In the genomic region with DNA sequence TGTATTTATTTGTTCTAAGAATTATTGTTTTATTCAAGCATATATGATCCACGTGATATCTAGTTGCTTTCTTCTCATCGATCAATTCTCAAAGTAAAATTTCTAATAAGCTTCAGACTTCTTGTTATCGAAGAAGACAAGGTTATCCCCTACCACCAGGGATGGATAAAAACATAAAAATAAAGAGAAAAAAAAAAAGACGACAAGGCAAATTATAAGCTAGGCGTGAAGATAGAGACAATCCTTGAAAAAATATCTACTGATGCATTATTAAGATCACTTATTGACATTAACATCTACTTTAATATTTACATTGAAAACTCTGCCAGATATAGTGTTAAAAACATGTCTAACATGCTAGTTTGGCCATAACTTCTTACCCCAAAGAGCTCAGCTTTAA, we compare ENCODE assay signal across 25 cellular contexts. TPM values are rescaled to one million over a fixed set of nuclear protein-coding genes. Genes with fewer than 3 reads are reported as not detected.
DNase-seq lines count a peak whose midpoint lies in the region; ATAC-seq, FAIRE-seq and TF ChIP-seq lines count a peak whose summit lies in the region.
"Had no signal": no experiment of that assay in that cellular context is flagged by ENCODE, and none has a peak within 500 bp of the region (broad histone marks: within the 10 kb centered on the region; RNA-seq: fewer than 3 reads in every experiment).

No MANE protein-coding gene starts in this region.

- TF ChIP-seq RAD21 in HepG2 (CRISPR knock-in tag; IDR thresholded peaks at IDR 0.05) (no peak), K562 (CRISPR knock-in tag; conservative IDR thresholded peaks at IDR 0.05 in 1 of 2, IDR thresholded peaks at IDR 0.05 in 1 of 2) (no peak)

- H3K79me2 ChIP-seq in HepG2 (ENCODE audit: insufficient read depth, low read length), result no peaks in the 10 kb centered on the region
- H3K79me2 ChIP-seq in K562 (ENCODE audit: control insufficient read depth, insufficient read depth, low read length), result no peaks in the 10 kb centered on the region
- H3K79me2 ChIP-seq in H9 (ENCODE audit: insufficient read depth, low read length), result no peaks in the 10 kb centered on the region

- H3K4me3 ChIP-seq in HepG2 (replicated peaks in 1 of 3; ENCODE audit: insufficient read depth in 1 of 3, low read depth in 2 of 3, low read length in 3 of 3) (no peak overlapping the region), right lobe of liver (no peak overlapping the region), K562 (no peak overlapping the region), small intestine (ENCODE audit: low read depth in 1 of 2, low read length in 2 of 2) (no peak overlapping the region)
- H3K4me3 ChIP-seq: BLaER1 had no signal

- H3K9me3 ChIP-seq in HepG2 (ENCODE audit: low read length) (no peaks in the 10 kb centered on the region), right lobe of liver (no peaks in the 10 kb centered on the region), K562 (replicated peaks; ENCODE audit: control insufficient read depth, insufficient read depth, low read depth, low read length) (no peaks in the 10 kb centered on the region), small intestine (ENCODE audit: control insufficient read depth, low read depth) (no peaks in the 10 kb centered on the region), H9 (ENCODE audit: control insufficient read depth, low read depth, low read length) (no peaks in the 10 kb centered on the region)
- H3K9me3 ChIP-seq: BE2C, BLaER1, Caco-2 had no signal

- H3K4me3 Mint-ChIP-seq in H9, result no peak overlapping the region
- H3K4me3 Mint-ChIP-seq: CD14-positive monocyte; CD4-positive, alpha-beta memory T cell; CD4-positive, CD25-positive, alpha-beta regulatory T cell; CD8-positive, alpha-beta memory T cell had no signal

- H4K20me1 ChIP-seq in HepG2 (ENCODE audit: insufficient read depth, low read length), result no peaks in the 10 kb centered on the region
- no peaks in the 10 kb centered on the region for H4K20me1 ChIP-seq in K562 (replicated peaks; ENCODE audit: control insufficient read depth, insufficient read depth, low read length)
- no peaks in the 10 kb centered on the region for H4K20me1 ChIP-seq in H9 (ENCODE audit: control insufficient read depth, insufficient read depth, insufficient read length)
- H4K20me1 ChIP-seq: BLaER1 had no signal

- 96% methylated on average over 5 of the region's 5 CpGs for WGBS in HepG2 (ENCODE audit: low lambda C conversion rate)
- WGBS in right lobe of liver (ENCODE audit: insufficient coverage, low coverage, low lambda C conversion rate, missing lambda C conversion rate), result 94% methylated on average over 5 of the region's 5 CpGs
- WGBS in K562 (ENCODE audit: insufficient coverage, low coverage, missing lambda C conversion rate), result 82% methylated on average over 5 of the region's 5 CpGs
- WGBS in small intestine, 3 donors, result 96 to 99% (median 98%) methylated on average over 5 of the region's 5 CpGs
- WGBS in H9 (ENCODE audit: extremely low coverage, insufficient read length, low lambda C conversion rate), result no CpG with 5 or more reads among the region's 5 CpGs

- no peak for TF ChIP-seq CTCF in HepG2 (CRISPR knock-in tag; IDR thresholded peaks at IDR 0.05)
- TF ChIP-seq CTCF in right lobe of liver (IDR thresholded peaks at IDR 0.05), result no peak
- TF ChIP-seq CTCF in K562 (IDR thresholded peaks at IDR 0.05 in 2 of 3, conservative IDR thresholded peaks at IDR 0.05 in 1 of 3; ENCODE audit: insufficient read depth in 2 of 3, low read depth in 1 of 3, low read length in 3 of 3), result no peak
- no peak for TF ChIP-seq CTCF in H9 (conservative IDR thresholded peaks at IDR 0.05)

- TF ChIP-seq POLR2A in HepG2 (IDR thresholded peaks at IDR 0.05; ENCODE audit: insufficient read depth in 1 of 2, low read depth in 2 of 2, low read length in 2 of 2) (no peak), right lobe of liver (IDR thresholded peaks at IDR 0.05) (no peak), K562 (conservative IDR thresholded peaks at IDR 0.05) (no peak)

- no peak overlapping the region for H4K91ac ChIP-seq in H9 (ENCODE audit: insufficient read length, low read depth, low read length)

- H3K18ac ChIP-seq in H9 (ENCODE audit: insufficient read length, low read depth, low read length), result no peak overlapping the region

- no peak overlapping the region for H3K56ac ChIP-seq in H9 (ENCODE audit: insufficient read length, low read depth, low read length)

- H3K23me2 ChIP-seq in H9 (ENCODE audit: insufficient read length, low read depth, low read length, poor library complexity, severe bottlenecking), result no peaks in the 10 kb centered on the region

- no peaks in the 10 kb centered on the region for H3K27me3 ChIP-seq in HepG2 (ENCODE audit: control insufficient read depth in 1 of 2, insufficient read depth in 2 of 2, low read length in 2 of 2)
- no peaks in the 10 kb centered on the region for H3K27me3 ChIP-seq in right lobe of liver
- H3K27me3 ChIP-seq in K562 (ENCODE audit: control insufficient read depth in 2 of 2, insufficient read depth in 2 of 2, low read length in 2 of 2), result no peaks in the 10 kb centered on the region
- H3K27me3 ChIP-seq in small intestine (ENCODE audit: control insufficient read depth in 2 of 2, insufficient read depth in 2 of 2, low read length in 2 of 2), result no peaks in the 10 kb centered on the region
- no peaks in the 10 kb centered on the region for H3K27me3 ChIP-seq in H9 (ENCODE audit: insufficient read depth, low read length)
- H3K27me3 ChIP-seq: BE2C, BLaER1 had no signal

- no peak overlapping the region for H2AK5ac ChIP-seq in H9 (ENCODE audit: insufficient read length, low read length)

- in situ Hi-C loops in HepG2 (cut with HindIII; ENCODE audit: extremely low pct_ligation_motif_present, low pct_unique_long_range_greater_than_20kb) (no loop called here), K562 (cut with MboI) (no loop called here)

- H3K27ac ChIP-seq in HepG2 (ENCODE audit: extremely low read length, insufficient read depth, low read length) (no peak overlapping the region), right lobe of liver (no peak overlapping the region), K562 (ENCODE audit: extremely low read depth, low read depth, low read length) (no peak overlapping the region), small intestine (ENCODE audit: low read depth in 1 of 2, low read length in 1 of 2) (no peak overlapping the region), H9 (ENCODE audit: insufficient read length, low read depth, low read length) (no peak overlapping the region)
- H3K27ac ChIP-seq: 22Rv1, BLaER1 had no signal

- H3K4ac ChIP-seq in H9 (ENCODE audit: low read depth, low read length), result no peak overlapping the region

- no peak overlapping the region for H3K14ac ChIP-seq in H9 (ENCODE audit: insufficient read depth, low read length)

- H3K23ac ChIP-seq in H9 (ENCODE audit: insufficient read length, low read depth, low read length), result no peak overlapping the region

- no peak overlapping the region for H3K4me2 ChIP-seq in HepG2 (ENCODE audit: low read depth, low read length)
- no peak overlapping the region for H3K4me2 ChIP-seq in K562 (ENCODE audit: insufficient read depth, low read length)
- no peak overlapping the region for H3K4me2 ChIP-seq in H9 (ENCODE audit: insufficient read depth, insufficient read length, low read length)
- H3K4me2 ChIP-seq: BLaER1 had no signal

- H3K9ac ChIP-seq in HepG2 (ENCODE audit: insufficient read depth, low read depth, low read length) (no peak overlapping the region), K562 (ENCODE audit: insufficient read depth in 1 of 2, low read depth in 2 of 2, low read length in 2 of 2) (no peak overlapping the region), H9 (ENCODE audit: extremely low read depth, insufficient read length, low read length) (no peak overlapping the region)
- H3K9ac ChIP-seq: BLaER1 had no signal

- no peaks in the 10 kb centered on the region for H3K36me3 ChIP-seq in HepG2 (replicated peaks in 1 of 2; ENCODE audit: control insufficient read depth in 1 of 2, insufficient read depth in 2 of 2, low read length in 2 of 2)
- H3K36me3 ChIP-seq in right lobe of liver, result peaks cover 0 to 13% (median 0%) of the 10 kb centered on the region in 4 donors
- H3K36me3 ChIP-seq in K562 (ENCODE audit: control insufficient read depth, insufficient read depth, low read length), result peaks cover 6% of the 10 kb centered on the region; the same call in 1 of the 3 replicates
- peaks cover 0 to 3% of the 10 kb centered on the region in 2 donors for H3K36me3 ChIP-seq in small intestine (ENCODE audit: control insufficient read depth in 2 of 2, insufficient read depth in 2 of 2, low read length in 2 of 2)
- H3K36me3 ChIP-seq: BE2C had no signal

- no peak overlapping the region for H2BK12ac ChIP-seq in H9 (ENCODE audit: insufficient read length, low read depth, low read length)

- TF ChIP-seq EP300 in HepG2 (IDR thresholded peaks at IDR 0.05; ENCODE audit: low read depth in 2 of 2, low read length in 2 of 2) (no peak), HepG2 (CRISPR knock-in tag; IDR thresholded peaks at IDR 0.05; ENCODE audit: borderline replicate concordance) (no peak), K562 (IDR thresholded peaks at IDR 0.05; ENCODE audit: low read length) (no peak)

- H2BK20ac ChIP-seq in H9 (ENCODE audit: low read depth, low read length, poor library complexity, severe bottlenecking), result no peak overlapping the region

- H3K9me3 Mint-ChIP-seq in H9, result no peaks in the 10 kb centered on the region
- H3K9me3 Mint-ChIP-seq: CD14-positive monocyte; CD4-positive, alpha-beta memory T cell; CD8-positive, alpha-beta memory T cell had no signal

- no peaks in the 10 kb centered on the region for H3K79me1 ChIP-seq in H9 (ENCODE audit: insufficient read depth, low read depth, low read length, poor library complexity, severe bottlenecking)

- no peak overlapping the region for H4K8ac ChIP-seq in H9 (replicated peaks; ENCODE audit: insufficient read length, low read depth, low read length)

- no peak overlapping the region for H4K5ac ChIP-seq in H9 (ENCODE audit: insufficient read length, low read depth, low read length)

- peaks cover 2 to 37% (median 30%) of the 10 kb centered on the region in 3 experiments; a peak in 6 of 7 replicates for H3K36me3 Mint-ChIP-seq in H9 (ENCODE audit: insufficient read depth in 1 of 3, low read depth in 3 of 3)

- BruUV-seq in HepG2 (replicated peaks; lab: Mats Ljungman, UMichigan) (no TSS peak), K562 (replicated peaks; lab: Mats Ljungman, UMichigan) (no TSS peak)

- H3K27me3 Mint-ChIP-seq in H9 (ENCODE audit: low read depth), result no peaks in the 10 kb centered on the region
- H3K27me3 Mint-ChIP-seq: CD4-positive, alpha-beta memory T cell; CD4-positive, CD25-positive, alpha-beta regulatory T cell; CD8-positive, alpha-beta memory T cell had no signal

- no peak overlapping the region for H2BK15ac ChIP-seq in H9 (ENCODE audit: low read depth, low read length)

- intact Hi-C loops in HepG2 (cut with micrococcal nuclease; ENCODE audit: unreplicated experiment) (no loop called here), right lobe of liver (cut with DNase I) (no loop called here), K562 (cut with micrococcal nuclease) (no loop called here)

- POLR2A ChIA-PET in HepG2 (lab: Yijun Ruan, JAX) (interaction anchor here (1.1 kb wide), 1 partner anchor 20 kb away, joined by 3 read pairs; a partner anchor contains a TSS), K562 (lab: Yijun Ruan, JAX) (interaction anchor here (0.7 to 1.1 kb wide), 3 partner anchors 9 to 216 kb away, joined by 3 to 4 read pairs (median 4); a partner anchor contains a TSS), HEK293T (lab: Yijun Ruan, JAX) (interaction anchor here (0.6 kb wide), 1 partner anchor 12 kb away, joined by 3 read pairs; no protein-coding TSS in a partner anchor)

- no peak overlapping the region for H2AFZ ChIP-seq in HepG2 (ENCODE audit: low read length)
- H2AFZ ChIP-seq in K562 (ENCODE audit: low read depth, low read length), result no peak overlapping the region
- no peak overlapping the region for H2AFZ ChIP-seq in H9 (ENCODE audit: low read length)

- no peak overlapping the region for H2BK5ac ChIP-seq in H9 (ENCODE audit: insufficient read length, low read length)

- H3K9me1 ChIP-seq in K562 (ENCODE audit: control insufficient read depth, insufficient read depth, low read length), result no peaks in the 10 kb centered on the region

- CTCF ChIA-PET in HepG2 (lab: Yijun Ruan, JAX; ENCODE audit: low intra/inter-chr PET ratio, low total read pairs), result no interaction called here
- CTCF ChIA-PET in K562 (lab: Yijun Ruan, JAX; ENCODE audit: low intra/inter-chr PET ratio), result no interaction called here
- CTCF ChIA-PET in HEK293T (lab: Yijun Ruan, JAX), result interaction anchor here (0.6 kb wide), 1 partner anchor 697 kb away, joined by 6 read pairs; no protein-coding TSS in a partner anchor

- DNase-seq in HepG2 (ENCODE audit: low spot score) (no peak), right lobe of liver (no peak), K562 (ENCODE audit: extremely low read depth in 1 of 4, low spot score in 3 of 4) (no peak), small intestine (no peak), HEK293T (ENCODE audit: extremely low spot score) (no peak), H9 (no peak)
- DNase-seq: ACHN; BE2C; C1 segment of cervical spinal cord; Caco-2; Calu3; CD4-positive, alpha-beta memory T cell; CD4-positive, CD25-positive, alpha-beta regulatory T cell; CD8-positive, alpha-beta memory T cell; DMS79 treated with DMSO at 0.1 percent for 48 hours; GF-D8 had no signal

- H2BK120ac ChIP-seq in H9 (ENCODE audit: low read depth, low read length, poor library complexity, severe bottlenecking), result no peak overlapping the region

- no peak overlapping the region for H3K27ac Mint-ChIP-seq in H9
- H3K27ac Mint-ChIP-seq: CD14-positive monocyte; CD4-positive, alpha-beta memory T cell; CD4-positive, CD25-positive, alpha-beta regulatory T cell; CD8-positive, alpha-beta memory T cell had no signal

- no peak for ATAC-seq in HepG2
- no peak for ATAC-seq in right lobe of liver
- ATAC-seq in K562, result no peak

- no peaks in the 10 kb centered on the region for H3K4me1 Mint-ChIP-seq in H9
- H3K4me1 Mint-ChIP-seq: CD14-positive monocyte had no signal

- no peak overlapping the region for H3T11ph ChIP-seq in H9 (ENCODE audit: low read length)

- no peak for FAIRE-seq in HepG2 (lab: Jason Lieb, UNC)
- no peak for FAIRE-seq in K562 (lab: Jason Lieb, UNC)
- FAIRE-seq in small intestine (lab: Jason Lieb, UNC), result peak; percentile 86
- FAIRE-seq: D721Med, GM12891, GM19239 had no signal

- peaks cover 9% of the 10 kb centered on the region for H3K4me1 ChIP-seq in HepG2 (ENCODE audit: insufficient read depth, low read length)
- H3K4me1 ChIP-seq in right lobe of liver, result no peaks in the 10 kb centered on the region
- H3K4me1 ChIP-seq in K562 (replicated peaks in 1 of 2; ENCODE audit: control insufficient read depth in 2 of 2, insufficient read depth in 2 of 2, low read length in 2 of 2), result no peaks in the 10 kb centered on the region
- H3K4me1 ChIP-seq in small intestine (ENCODE audit: control insufficient read depth in 2 of 2, insufficient read depth in 1 of 2, low read depth in 1 of 2, low read length in 1 of 2), result no peaks in the 10 kb centered on the region
- no peaks in the 10 kb centered on the region for H3K4me1 ChIP-seq in H9 (ENCODE audit: insufficient read depth, low read length)
- H3K4me1 ChIP-seq: BE2C, BLaER1, Caco-2 had no signal

RNA-seq across cellular contexts. Expression of a gene that starts 19.4 kb away (rescaled TPM):
- total RNA-seq in HepG2 (2016; rRNA removed; fragmentation: Illumina TruSeq; extraction: Trizol) (19.4 and 22.4 TPM in 2 replicates), right lobe of liver (10 to 100 TPM in 5 of 6 experiments, 1 to 10 TPM in 1; 10.0 to 12.0 (median 10.8) TPM), K562 (2014; rRNA removed) (12.9 and 14.1 TPM in 2 replicates), K562 (2014; rRNA removed; fragmentation: Illumina TruSeq; extraction: Trizol) (30.2 TPM in 2 replicates), K562 (2015; rRNA removed; fragmentation: Illumina TruSeq; extraction: Trizol) (23.6 and 23.7 TPM in 2 replicates), K562 (2021) (15.6 and 20.0 TPM in 2 replicates), H9 (2021) (21.2 and 21.8 TPM in 2 replicates)
- total RNA-seq in HepG2 (2016; cell fraction: cytosol; rRNA removed; fragmentation: Illumina TruSeq; extraction: Trizol; ENCODE audit: low read depth), result 4.8 and 6.2 TPM in 2 replicates
- total RNA-seq in HepG2 (2016; cell fraction: insoluble cytoplasmic fraction; rRNA removed; fragmentation: Illumina TruSeq; extraction: Trizol), result 20.0 and 23.9 TPM in 2 replicates
- 6.7 and 8.4 TPM in 2 replicates for total RNA-seq in HepG2 (2016; cell fraction: membrane; rRNA removed; fragmentation: Illumina TruSeq; extraction: Trizol)
- total RNA-seq in HepG2 (2016; cell fraction: nucleus; rRNA removed; fragmentation: Illumina TruSeq; extraction: Trizol), result 38.5 and 39.3 TPM in 2 replicates
- polyA plus RNA-seq in HepG2 (2011; rRNA removed) (14.4 and 16.6 TPM in 2 replicates), K562 (2011; rRNA removed) (23.1 and 32.2 TPM in 2 replicates), K562 (2014; fragmentation: Illumina TruSeq; extraction: Trizol) (21.0 and 26.2 TPM in 2 replicates), K562 (2014; fragmentation: Nextera tagmentation; extraction: Ambion mirVana) (10 to 100 TPM in 1 of 2 experiments, 1 to 10 TPM in 1; 9.4 to 10.3 TPM), K562 (2014; rRNA removed) (19.9 and 28.0 TPM in 2 replicates), small intestine (10 to 100 TPM in 2 of 3 donors, 1 to 10 TPM in 1; 9.2 to 13.0 (median 11.1) TPM)
- polyA plus RNA-seq in HepG2 (2011; cell fraction: cytosol; rRNA removed), result 3.3 and 4.1 TPM in 2 replicates
- 28.7 and 32.6 TPM in 2 replicates for polyA plus RNA-seq in HepG2 (2011; cell fraction: nucleus; rRNA removed)
- 8.9 and 9.9 TPM in 2 replicates for polyA plus RNA-seq in HepG2 (2012)
- 0.61 and 0.82 TPM in 2 replicates for polyA plus RNA-seq in HepG2 (2016; cell fraction: cytosol; fragmentation: Illumina TruSeq; extraction: Trizol; ENCODE audit: low read depth)
- polyA plus RNA-seq in HepG2 (2016; cell fraction: insoluble cytoplasmic fraction; fragmentation: Illumina TruSeq; extraction: Trizol; ENCODE audit: low read depth), result 12.3 and 14.8 TPM in 2 replicates
- polyA plus RNA-seq in HepG2 (2016; cell fraction: membrane; fragmentation: Illumina TruSeq; extraction: Trizol; ENCODE audit: low read depth), result 1.5 and 2.4 TPM in 2 replicates
- 55.4 and 56.2 TPM in 2 replicates for polyA plus RNA-seq in HepG2 (2016; cell fraction: nucleus; fragmentation: Illumina TruSeq; extraction: Trizol; ENCODE audit: insufficient read depth, low read depth)
- polyA minus RNA-seq in HepG2 (2011; rRNA and poly(A)+ RNA removed; ENCODE audit: low replicate concordance), result 6.2 and 6.6 TPM in 2 replicates
- polyA minus RNA-seq in HepG2 (2011; cell fraction: cytosol; rRNA and poly(A)+ RNA removed), result 5.5 and 6.2 TPM in 2 replicates
- polyA minus RNA-seq in HepG2 (2011; cell fraction: nucleus; rRNA and poly(A)+ RNA removed), result 45.2 and 52.3 TPM in 2 replicates
- total RNA-seq in K562 (2011; cell fraction: chromatin; rRNA removed; ENCODE audit: low replicate concordance), result 25.9 and 81.9 TPM in 2 replicates
- 15.8 and 16.4 TPM in 2 replicates for total RNA-seq in K562 (2011; cell fraction: nucleolus; rRNA removed)
- total RNA-seq in K562 (2011; cell fraction: nucleoplasm; rRNA removed), result 26.4 and 27.9 TPM in 2 replicates
- polyA plus RNA-seq in K562 (2011; cell fraction: cytosol; rRNA removed), result 6.4 and 11.7 TPM in 2 replicates
- 39.8 and 49.4 TPM in 2 replicates for polyA plus RNA-seq in K562 (2011; cell fraction: nucleus; rRNA removed)
- 11.8 and 18.5 TPM in 2 replicates for polyA plus RNA-seq in K562 (2012)
- polyA minus RNA-seq in K562 (2011; rRNA and poly(A)+ RNA removed), result 31.4 and 32.3 TPM in 2 replicates
- 8.7 and 9.4 TPM in 2 replicates for polyA minus RNA-seq in K562 (2011; cell fraction: cytosol; rRNA and poly(A)+ RNA removed)
- 22.5 and 31.9 TPM in 2 replicates for polyA minus RNA-seq in K562 (2011; cell fraction: nucleus; rRNA and poly(A)+ RNA removed)

RNA-seq across cellular contexts. Expression of a gene that starts 19.6 kb away (rescaled TPM):
- total RNA-seq in HepG2 (2016; rRNA removed; fragmentation: Illumina TruSeq; extraction: Trizol), result 10.1 and 12.2 TPM in 2 replicates
- total RNA-seq in HepG2 (2016; cell fraction: cytosol; rRNA removed; fragmentation: Illumina TruSeq; extraction: Trizol; ENCODE audit: low read depth), result 3.1 and 4.0 TPM in 2 replicates
- 11.4 and 13.2 TPM in 2 replicates for total RNA-seq in HepG2 (2016; cell fraction: insoluble cytoplasmic fraction; rRNA removed; fragmentation: Illumina TruSeq; extraction: Trizol)
- total RNA-seq in HepG2 (2016; cell fraction: membrane; rRNA removed; fragmentation: Illumina TruSeq; extraction: Trizol), result 6.4 and 7.5 TPM in 2 replicates
- 12.6 and 12.9 TPM in 2 replicates for total RNA-seq in HepG2 (2016; cell fraction: nucleus; rRNA removed; fragmentation: Illumina TruSeq; extraction: Trizol)
- polyA plus RNA-seq in HepG2 (2011; rRNA removed), result 6.3 and 7.2 TPM in 2 replicates
- polyA plus RNA-seq in HepG2 (2011; cell fraction: cytosol; rRNA removed), result 2.8 and 3.8 TPM in 2 replicates
- polyA plus RNA-seq in HepG2 (2011; cell fraction: nucleus; rRNA removed), result 11.1 and 11.2 TPM in 2 replicates
- polyA plus RNA-seq in HepG2 (2012), result 6.2 and 7.9 TPM in 2 replicates
- 0.71 and 0.92 TPM in 2 replicates for polyA plus RNA-seq in HepG2 (2016; cell fraction: cytosol; fragmentation: Illumina TruSeq; extraction: Trizol; ENCODE audit: low read depth)
- polyA plus RNA-seq in HepG2 (2016; cell fraction: insoluble cytoplasmic fraction; fragmentation: Illumina TruSeq; extraction: Trizol; ENCODE audit: low read depth), result 10.7 and 11.1 TPM in 2 replicates
- 1.6 and 1.7 TPM in 2 replicates for polyA plus RNA-seq in HepG2 (2016; cell fraction: membrane; fragmentation: Illumina TruSeq; extraction: Trizol; ENCODE audit: low read depth)
- polyA plus RNA-seq in HepG2 (2016; cell fraction: nucleus; fragmentation: Illumina TruSeq; extraction: Trizol; ENCODE audit: insufficient read depth, low read depth), result 20.2 and 23.3 TPM in 2 replicates
- polyA minus RNA-seq in HepG2 (2011; rRNA and poly(A)+ RNA removed; ENCODE audit: low replicate concordance), result 6.3 and 6.8 TPM in 2 replicates
- polyA minus RNA-seq in HepG2 (2011; cell fraction: cytosol; rRNA and poly(A)+ RNA removed), result 2.9 and 3.4 TPM in 2 replicates
- 28.3 and 34.4 TPM in 2 replicates for polyA minus RNA-seq in HepG2 (2011; cell fraction: nucleus; rRNA and poly(A)+ RNA removed)
- total RNA-seq in right lobe of liver, result 1 to 10 TPM; 4.2 to 6.9 (median 4.7) TPM
- 23.7 and 43.2 TPM in 2 replicates for total RNA-seq in K562 (2011; cell fraction: chromatin; rRNA removed; ENCODE audit: low replicate concordance)
- total RNA-seq in K562 (2011; cell fraction: nucleolus; rRNA removed), result 16.5 and 16.6 TPM in 2 replicates
- 24.3 and 26.5 TPM in 2 replicates for total RNA-seq in K562 (2011; cell fraction: nucleoplasm; rRNA removed)
- total RNA-seq in K562 (2014; rRNA removed), result 9.9 and 10.8 TPM in 2 replicates
- 16.8 and 18.5 TPM in 2 replicates for total RNA-seq in K562 (2014; rRNA removed; fragmentation: Illumina TruSeq; extraction: Trizol)
- 12.9 and 15.3 TPM in 2 replicates for total RNA-seq in K562 (2015; rRNA removed; fragmentation: Illumina TruSeq; extraction: Trizol)
- total RNA-seq in K562 (2021), result 13.1 and 13.8 TPM in 2 replicates
- polyA plus RNA-seq in K562 (2011; rRNA removed), result 8.8 and 10.2 TPM in 2 replicates
- 5.1 and 8.7 TPM in 2 replicates for polyA plus RNA-seq in K562 (2011; cell fraction: cytosol; rRNA removed)
- polyA plus RNA-seq in K562 (2011; cell fraction: nucleus; rRNA removed), result 8.9 and 10.8 TPM in 2 replicates
- polyA plus RNA-seq in K562 (2012), result 10.5 and 11.0 TPM in 2 replicates
- 16.7 and 19.0 TPM in 2 replicates for polyA plus RNA-seq in K562 (2014; fragmentation: Illumina TruSeq; extraction: Trizol)
- polyA plus RNA-seq in K562 (2014; fragmentation: Nextera tagmentation; extraction: Ambion mirVana), result 10 to 100 TPM; 20.9 to 35.1 TPM
- polyA plus RNA-seq in K562 (2014; rRNA removed), result 14.2 and 16.3 TPM in 2 replicates
- 19.2 and 23.9 TPM in 2 replicates for polyA minus RNA-seq in K562 (2011; rRNA and poly(A)+ RNA removed)
- 3.1 and 6.2 TPM in 2 replicates for polyA minus RNA-seq in K562 (2011; cell fraction: cytosol; rRNA and poly(A)+ RNA removed)
- 16.6 and 20.7 TPM in 2 replicates for polyA minus RNA-seq in K562 (2011; cell fraction: nucleus; rRNA and poly(A)+ RNA removed)
- 1 to 10 TPM; 6.4 to 7.3 (median 6.9) TPM for polyA plus RNA-seq in small intestine
- 12.5 and 12.6 TPM in 2 replicates for total RNA-seq in H9 (2021)

RNA-seq across cellular contexts. Expression of a gene that starts 31.2 kb away (rescaled TPM):
- total RNA-seq in HepG2 (2016; rRNA removed; fragmentation: Illumina TruSeq; extraction: Trizol) (not detected in 2 replicates), right lobe of liver (not detected), K562 (2014; rRNA removed) (not detected in 2 replicates), K562 (2014; rRNA removed; fragmentation: Illumina TruSeq; extraction: Trizol) (not detected in 2 replicates), K562 (2015; rRNA removed; fragmentation: Illumina TruSeq; extraction: Trizol) (0.04 TPM in 1 of 2 replicates, not detected in the other), K562 (2021) (not detected in 2 replicates), H9 (2021) (0.09 TPM in 1 of 2 replicates, not detected in the other)
- total RNA-seq in HepG2 (2016; cell fraction: cytosol; rRNA removed; fragmentation: Illumina TruSeq; extraction: Trizol; ENCODE audit: low read depth), result not detected in 2 replicates
- total RNA-seq in HepG2 (2016; cell fraction: insoluble cytoplasmic fraction; rRNA removed; fragmentation: Illumina TruSeq; extraction: Trizol), result not detected in 2 replicates
- total RNA-seq in HepG2 (2016; cell fraction: membrane; rRNA removed; fragmentation: Illumina TruSeq; extraction: Trizol), result not detected in 2 replicates
- total RNA-seq in HepG2 (2016; cell fraction: nucleus; rRNA removed; fragmentation: Illumina TruSeq; extraction: Trizol), result not detected in 2 replicates
- polyA plus RNA-seq in HepG2 (2011; rRNA removed) (not detected in 2 replicates), K562 (2011; rRNA removed) (not detected in 2 replicates), K562 (2014; fragmentation: Illumina TruSeq; extraction: Trizol) (not detected in 2 replicates), K562 (2014; fragmentation: Nextera tagmentation; extraction: Ambion mirVana) (not detected), K562 (2014; rRNA removed) (not detected in 2 replicates), small intestine (under 1 TPM in 1 of 3 donors, not detected in 2; 0.01 TPM)
- not detected in 2 replicates for polyA plus RNA-seq in HepG2 (2011; cell fraction: cytosol; rRNA removed)
- 0.05 TPM in 1 of 2 replicates, not detected in the other for polyA plus RNA-seq in HepG2 (2011; cell fraction: nucleus; rRNA removed)
- 0.27 and 0.28 TPM in 2 replicates for polyA plus RNA-seq in HepG2 (2012)
- not detected in 2 replicates for polyA plus RNA-seq in HepG2 (2016; cell fraction: cytosol; fragmentation: Illumina TruSeq; extraction: Trizol; ENCODE audit: low read depth)
- not detected in 2 replicates for polyA plus RNA-seq in HepG2 (2016; cell fraction: insoluble cytoplasmic fraction; fragmentation: Illumina TruSeq; extraction: Trizol; ENCODE audit: low read depth)
- polyA plus RNA-seq in HepG2 (2016; cell fraction: membrane; fragmentation: Illumina TruSeq; extraction: Trizol; ENCODE audit: low read depth), result not detected in 2 replicates
- not detected in 2 replicates for polyA plus RNA-seq in HepG2 (2016; cell fraction: nucleus; fragmentation: Illumina TruSeq; extraction: Trizol; ENCODE audit: insufficient read depth, low read depth)
- not detected in 2 replicates for polyA minus RNA-seq in HepG2 (2011; rRNA and poly(A)+ RNA removed; ENCODE audit: low replicate concordance)
- not detected in 2 replicates for polyA minus RNA-seq in HepG2 (2011; cell fraction: cytosol; rRNA and poly(A)+ RNA removed)
- not detected in 2 replicates for polyA minus RNA-seq in HepG2 (2011; cell fraction: nucleus; rRNA and poly(A)+ RNA removed)
- 0.14 TPM in 1 of 2 replicates, not detected in the other for total RNA-seq in K562 (2011; cell fraction: chromatin; rRNA removed; ENCODE audit: low replicate concordance)
- total RNA-seq in K562 (2011; cell fraction: nucleolus; rRNA removed), result not detected in 2 replicates
- 0.44 TPM in 1 of 2 replicates, not detected in the other for total RNA-seq in K562 (2011; cell fraction: nucleoplasm; rRNA removed)
- polyA plus RNA-seq in K562 (2011; cell fraction: cytosol; rRNA removed), result not detected in 2 replicates
- polyA plus RNA-seq in K562 (2011; cell fraction: nucleus; rRNA removed), result not detected in 2 replicates
- polyA plus RNA-seq in K562 (2012), result 0.13 and 0.43 TPM in 2 replicates
- not detected in 2 replicates for polyA minus RNA-seq in K562 (2011; rRNA and poly(A)+ RNA removed)
- polyA minus RNA-seq in K562 (2011; cell fraction: cytosol; rRNA and poly(A)+ RNA removed), result not detected in 2 replicates
- not detected in 2 replicates for polyA minus RNA-seq in K562 (2011; cell fraction: nucleus; rRNA and poly(A)+ RNA removed)
- total RNA-seq: A172; A673; Caco-2; Calu3; CD4-positive, CD25-positive, alpha-beta regulatory T cell; CD8-positive, alpha-beta memory T cell had no signal
- polyA plus RNA-seq: AG04450; CD14-positive monocyte; CD4-positive, alpha-beta memory T cell; CD4-positive, CD25-positive, alpha-beta regulatory T cell; CD8-positive, alpha-beta memory T cell had no signal
